3 cellular contexts compared by ENCODE assay signal in the genomic region with DNA sequence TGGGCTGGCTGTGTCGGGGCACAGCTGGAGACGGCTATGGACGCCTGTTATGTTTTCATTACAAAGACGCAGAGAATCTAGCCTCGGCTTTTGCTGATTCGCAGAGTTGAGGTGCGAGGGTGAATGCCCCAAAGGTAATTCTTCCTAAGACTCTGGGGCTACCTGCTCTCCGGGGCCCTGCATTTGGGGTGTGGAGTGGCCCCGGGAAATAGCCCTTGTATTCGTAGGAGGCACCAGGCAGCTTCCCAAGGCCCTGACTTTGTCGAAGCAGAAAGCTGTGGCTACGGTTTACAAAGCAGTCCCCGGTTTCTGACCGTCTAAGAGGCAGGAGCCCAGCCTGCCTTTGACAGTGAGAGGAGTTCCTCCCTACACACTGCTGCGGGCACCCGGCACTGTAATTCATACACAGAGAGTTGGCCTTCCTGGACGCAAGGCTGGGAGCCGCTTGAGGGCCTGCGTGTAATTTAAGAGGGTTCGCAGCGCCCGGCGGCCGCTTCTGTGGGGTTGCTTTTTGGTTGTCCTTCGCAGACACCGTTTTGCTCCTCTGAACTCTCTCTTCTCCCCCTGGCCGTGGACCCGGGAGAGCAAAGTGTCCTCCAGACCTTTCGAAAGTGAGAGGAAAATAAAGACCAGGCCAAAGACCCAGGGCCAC.
TF ChIP-seq lines count a peak whose summit lies in the region.

No MANE protein-coding gene starts in this region.

TF ChIP-seq in GM23338, 12 proteins besides CTCF, POLR2A, EP300 and RAD21:
- TF ChIP-seq ZNF331 (CRISPR knock-in tag; IDR thresholded peaks at IDR 0.05; ENCODE audit: low read depth) (no peak), EZH2 (IDR thresholded peaks at IDR 0.05; ENCODE audit: low read depth, unreplicated experiment) (peak; percentile 73), ZNF114 (CRISPR knock-in tag; IDR thresholded peaks at IDR 0.05) (no peak)
- TF ChIP-seq, protein P1, sequence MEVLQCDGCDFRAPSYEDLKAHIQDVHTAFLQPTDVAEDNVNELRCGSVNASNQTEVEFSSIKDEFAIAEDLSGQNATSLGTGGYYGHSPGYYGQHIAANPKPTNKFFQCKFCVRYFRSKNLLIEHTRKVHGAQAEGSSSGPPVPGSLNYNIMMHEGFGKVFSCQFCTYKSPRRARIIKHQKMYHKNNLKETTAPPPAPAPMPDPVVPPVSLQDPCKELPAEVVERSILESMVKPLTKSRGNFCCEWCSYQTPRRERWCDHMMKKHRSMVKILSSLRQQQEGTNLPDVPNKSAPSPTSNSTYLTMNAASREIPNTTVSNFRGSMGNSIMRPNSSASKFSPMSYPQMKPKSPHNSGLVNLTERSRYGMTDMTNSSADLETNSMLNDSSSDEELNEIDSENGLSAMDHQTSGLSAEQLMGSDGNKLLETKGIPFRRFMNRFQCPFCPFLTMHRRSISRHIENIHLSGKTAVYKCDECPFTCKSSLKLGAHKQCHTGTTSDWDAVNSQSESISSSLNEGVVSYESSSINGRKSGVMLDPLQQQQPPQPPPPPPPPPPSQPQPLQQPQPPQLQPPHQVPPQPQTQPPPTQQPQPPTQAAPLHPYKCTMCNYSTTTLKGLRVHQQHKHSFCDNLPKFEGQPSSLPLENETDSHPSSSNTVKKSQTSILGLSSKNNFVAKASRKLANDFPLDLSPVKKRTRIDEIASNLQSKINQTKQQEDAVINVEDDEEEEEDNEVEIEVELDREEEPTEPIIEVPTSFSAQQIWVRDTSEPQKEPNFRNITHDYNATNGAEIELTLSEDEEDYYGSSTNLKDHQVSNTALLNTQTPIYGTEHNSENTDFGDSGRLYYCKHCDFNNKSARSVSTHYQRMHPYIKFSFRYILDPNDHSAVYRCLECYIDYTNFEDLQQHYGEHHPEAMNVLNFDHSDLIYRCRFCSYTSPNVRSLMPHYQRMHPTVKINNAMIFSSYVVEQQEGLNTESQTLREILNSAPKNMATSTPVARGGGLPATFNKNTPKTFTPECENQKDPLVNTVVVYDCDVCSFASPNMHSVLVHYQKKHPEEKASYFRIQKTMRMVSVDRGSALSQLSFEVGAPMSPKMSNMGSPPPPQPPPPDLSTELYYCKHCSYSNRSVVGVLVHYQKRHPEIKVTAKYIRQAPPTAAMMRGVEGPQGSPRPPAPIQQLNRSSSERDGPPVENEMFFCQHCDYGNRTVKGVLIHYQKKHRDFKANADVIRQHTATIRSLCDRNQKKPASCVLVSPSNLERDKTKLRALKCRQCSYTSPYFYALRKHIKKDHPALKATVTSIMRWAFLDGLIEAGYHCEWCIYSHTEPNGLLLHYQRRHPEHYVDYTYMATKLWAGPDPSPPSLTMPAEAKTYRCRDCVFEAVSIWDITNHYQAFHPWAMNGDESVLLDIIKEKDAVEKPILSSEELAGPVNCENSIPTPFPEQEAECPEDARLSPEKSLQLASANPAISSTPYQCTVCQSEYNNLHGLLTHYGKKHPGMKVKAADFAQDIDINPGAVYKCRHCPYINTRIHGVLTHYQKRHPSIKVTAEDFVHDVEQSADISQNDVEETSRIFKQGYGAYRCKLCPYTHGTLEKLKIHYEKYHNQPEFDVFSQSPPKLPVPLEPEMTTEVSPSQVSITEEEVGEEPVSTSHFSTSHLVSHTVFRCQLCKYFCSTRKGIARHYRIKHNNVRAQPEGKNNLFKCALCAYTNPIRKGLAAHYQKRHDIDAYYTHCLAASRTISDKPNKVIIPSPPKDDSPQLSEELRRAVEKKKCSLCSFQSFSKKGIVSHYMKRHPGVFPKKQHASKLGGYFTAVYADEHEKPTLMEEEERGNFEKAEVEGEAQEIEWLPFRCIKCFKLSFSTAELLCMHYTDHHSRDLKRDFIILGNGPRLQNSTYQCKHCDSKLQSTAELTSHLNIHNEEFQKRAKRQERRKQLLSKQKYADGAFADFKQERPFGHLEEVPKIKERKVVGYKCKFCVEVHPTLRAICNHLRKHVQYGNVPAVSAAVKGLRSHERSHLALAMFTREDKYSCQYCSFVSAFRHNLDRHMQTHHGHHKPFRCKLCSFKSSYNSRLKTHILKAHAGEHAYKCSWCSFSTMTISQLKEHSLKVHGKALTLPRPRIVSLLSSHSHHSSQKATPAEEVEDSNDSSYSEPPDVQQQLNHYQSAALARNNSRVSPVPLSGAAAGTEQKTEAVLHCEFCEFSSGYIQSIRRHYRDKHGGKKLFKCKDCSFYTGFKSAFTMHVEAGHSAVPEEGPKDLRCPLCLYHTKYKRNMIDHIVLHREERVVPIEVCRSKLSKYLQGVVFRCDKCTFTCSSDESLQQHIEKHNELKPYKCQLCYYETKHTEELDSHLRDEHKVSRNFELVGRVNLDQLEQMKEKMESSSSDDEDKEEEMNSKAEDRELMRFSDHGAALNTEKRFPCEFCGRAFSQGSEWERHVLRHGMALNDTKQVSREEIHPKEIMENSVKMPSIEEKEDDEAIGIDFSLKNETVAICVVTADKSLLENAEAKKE (CRISPR knock-in tag; IDR thresholded peaks at IDR 0.05): no peak

TF ChIP-seq in H1, 55 proteins besides CTCF, POLR2A, EP300 and RAD21:
- no peak for TF ChIP-seq CBX5 (IDR thresholded peaks at IDR 0.05; ENCODE audit: low read depth, low read length)
- no peak for TF ChIP-seq E2F6 (IDR thresholded peaks at IDR 0.05)
- TF ChIP-seq CHD1 (IDR thresholded peaks at IDR 0.05; ENCODE audit: low read depth, low read length): no peak
- peak; percentile 86 for TF ChIP-seq SUZ12 (IDR thresholded peaks at IDR 0.05; ENCODE audit: low read length)
- peak; percentile 54 for TF ChIP-seq CTBP2 (IDR thresholded peaks at IDR 0.05; ENCODE audit: borderline replicate concordance, insufficient read depth, insufficient read length, low read length)
- TF ChIP-seq CBX8 (IDR thresholded peaks at IDR 0.05; ENCODE audit: borderline replicate concordance, low read depth, low read length): peak; percentile 91; the same call in 1 of the 2 replicates
- peak; percentile 95 for TF ChIP-seq RNF2 (IDR thresholded peaks at IDR 0.05; ENCODE audit: borderline replicate concordance, low read depth, low read length, missing control alignments, poor library complexity, severe bottlenecking)

TF ChIP-seq in neural cell, 6 proteins besides CTCF, POLR2A, EP300 and RAD21:
- TF ChIP-seq SMC3 (conservative IDR thresholded peaks at IDR 0.05; ENCODE audit: poor library complexity) (no peak), EZH2 (IDR thresholded peaks at IDR 0.05; ENCODE audit: borderline replicate concordance, insufficient read depth, low read length, poor library complexity, severe bottlenecking) (peak; percentile 64), POLR2AphosphoS5 (IDR thresholded peaks at IDR 0.05) (peak; percentile 9)
